Comparison of ENCODE assay signal across 17 cellular contexts in the genomic region with DNA sequence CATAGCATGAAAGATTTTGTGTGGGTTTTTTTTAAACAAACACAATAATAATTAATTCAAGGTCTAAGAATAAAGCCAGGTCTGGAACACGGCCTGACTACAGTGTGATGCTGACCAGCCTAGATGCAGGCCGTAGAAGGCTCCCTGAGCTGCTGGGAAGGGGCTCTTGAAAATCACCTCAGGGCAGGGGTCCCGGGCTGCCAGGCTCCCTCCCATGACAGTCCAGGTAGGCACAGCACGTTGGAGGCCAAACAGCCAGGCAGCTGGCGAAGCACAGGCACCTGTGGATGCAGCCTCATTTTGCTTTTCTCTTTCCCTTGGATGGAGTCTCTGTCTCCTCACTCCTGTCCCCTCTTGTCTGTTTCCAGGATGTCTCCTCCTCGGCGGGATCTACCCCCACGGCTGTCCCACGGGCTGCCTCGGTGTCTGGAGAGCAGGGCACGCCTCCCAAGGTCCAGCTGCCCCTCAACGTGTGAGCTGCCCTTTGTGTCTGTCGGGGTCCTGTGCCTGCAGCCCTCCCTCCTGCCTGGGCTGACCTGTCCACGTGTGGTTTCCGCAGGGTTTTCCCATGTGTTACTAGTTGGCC.
DNase-seq lines count a peak whose midpoint lies in the region; ATAC-seq and TF ChIP-seq lines count a peak whose summit lies in the region.
"Had no signal": no experiment of that assay in that cellular context is flagged by ENCODE, and none has a peak within 500 bp of the region (broad histone marks: within the 10 kb centered on the region; RNA-seq: fewer than 3 reads in every experiment).

No MANE protein-coding gene starts in this region.

- H2BK15ac ChIP-seq in mesenchymal stem cell (ENCODE audit: low read depth, poor library complexity, severe bottlenecking), result no peak overlapping the region

- no peak overlapping the region for H3K23ac ChIP-seq in mesenchymal stem cell (ENCODE audit: low read length in 2 of 2)

- intact Hi-C loops in ascending aorta (cut with DNase I), result no loop called here
- intact Hi-C loops in psoas muscle (cut with DNase I), result no loop called here

- H2BK5ac ChIP-seq in mesenchymal stem cell (ENCODE audit: low read depth, low read length, poor library complexity, severe bottlenecking), result no peak overlapping the region

- no peak overlapping the region for H3K4me3 ChIP-seq in BLaER1
- H3K4me3 ChIP-seq in ascending aorta, result no peak overlapping the region
- no peak overlapping the region for H3K4me3 ChIP-seq in mesenchymal stem cell (ENCODE audit: insufficient read depth in 1 of 2, low read depth in 1 of 2, low read length in 2 of 2)
- no peak overlapping the region for H3K4me3 ChIP-seq in psoas muscle
- H3K4me3 ChIP-seq: A549 had no signal

- H3K18ac ChIP-seq in mesenchymal stem cell (ENCODE audit: low read depth in 1 of 2, low read length in 2 of 2), result peak overlapping the region; percentile 10 to 87

- H3K9me3 ChIP-seq in BLaER1 (no peaks in the 10 kb centered on the region), ascending aorta (no peaks in the 10 kb centered on the region), mesenchymal stem cell (ENCODE audit: control insufficient read depth, low read length) (no peaks in the 10 kb centered on the region), psoas muscle (no peaks in the 10 kb centered on the region)
- H3K9me3 ChIP-seq: A549 had no signal

- H3K9ac ChIP-seq in BLaER1 (no peak overlapping the region), mesenchymal stem cell (ENCODE audit: low read length) (no peak overlapping the region)

- H3K4me1 ChIP-seq in BLaER1 (peaks cover 69% of the 10 kb centered on the region), ascending aorta (peaks cover 0 to 16% of the 10 kb centered on the region in 2 donors), mesenchymal stem cell (ENCODE audit: control insufficient read depth, insufficient read depth, low read depth, low read length) (peaks cover 14% of the 10 kb centered on the region), psoas muscle (peaks cover 24% of the 10 kb centered on the region)
- H3K4me1 ChIP-seq: A549 had no signal

- no peak for TF ChIP-seq CTCF in ascending aorta (IDR thresholded peaks at IDR 0.05)
- TF ChIP-seq CTCF in psoas muscle (IDR thresholded peaks at IDR 0.05), result no peak

- 86% methylated on average over 15 of the region's 15 CpGs for WGBS in mesenchymal stem cell
- WGBS in psoas muscle, 3 donors, result 89 to 96% (median 90%) methylated on average over 15 of the region's 15 CpGs

- H3K79me1 ChIP-seq in mesenchymal stem cell (replicated peaks; ENCODE audit: low read length, poor library complexity, severe bottlenecking), result no peaks in the 10 kb centered on the region

- H3K36me3 ChIP-seq in BLaER1 (peaks cover 29% of the 10 kb centered on the region), ascending aorta (peaks cover 14 to 23% of the 10 kb centered on the region in 2 donors), mesenchymal stem cell (ENCODE audit: control insufficient read depth in 1 of 2, insufficient read depth in 2 of 2, low read depth in 1 of 2, low read length in 2 of 2) (peaks cover 13 to 33% of the 10 kb centered on the region in 2 experiments), psoas muscle (ENCODE audit: insufficient read depth in 1 of 2, low read depth in 1 of 2) (no peaks in the 10 kb centered on the region)

- peak overlapping the region in 1 of 2 experiments; percentile 76 for H3K14ac ChIP-seq in mesenchymal stem cell (ENCODE audit: low read length in 2 of 2)

- H3K27me3 ChIP-seq in BLaER1 (no peaks in the 10 kb centered on the region), ascending aorta (no peaks in the 10 kb centered on the region), mesenchymal stem cell (ENCODE audit: control insufficient read depth in 1 of 2, insufficient read depth in 1 of 2, low read length in 2 of 2) (no peaks in the 10 kb centered on the region), psoas muscle (ENCODE audit: insufficient read depth in 3 of 3, low read length in 2 of 3) (no peaks in the 10 kb centered on the region)

- H2BK12ac ChIP-seq in mesenchymal stem cell (ENCODE audit: low read length in 2 of 2), result peak overlapping the region; percentile 91 to 98

- no peaks in the 10 kb centered on the region for H4K20me1 ChIP-seq in BLaER1

- H2BK120ac ChIP-seq in mesenchymal stem cell (ENCODE audit: low read depth, low read length), result no peak overlapping the region

- peak overlapping the region; percentile 90 for H4K91ac ChIP-seq in mesenchymal stem cell (ENCODE audit: low read length)

- H3K27ac ChIP-seq in BLaER1 (no peak overlapping the region), ascending aorta (peak overlapping the region; percentile 56 to 72), mesenchymal stem cell (ENCODE audit: low read length, poor library complexity, severe bottlenecking) (no peak overlapping the region), psoas muscle (peak overlapping the region; percentile 39)
- H3K27ac ChIP-seq: A549 had no signal

- H3K4ac ChIP-seq in mesenchymal stem cell (ENCODE audit: low read depth in 1 of 2, low read length in 2 of 2), result peak overlapping the region in 1 of 2 experiments; percentile 40

- H2AK5ac ChIP-seq in mesenchymal stem cell (ENCODE audit: low read length, severe bottlenecking), result no peak overlapping the region

- H3K4me2 ChIP-seq in BLaER1 (peak overlapping the region; percentile 12; the same call in 1 of the 2 replicates), mesenchymal stem cell (ENCODE audit: low read length, poor library complexity, severe bottlenecking) (no peak overlapping the region)
- H3K4me2 ChIP-seq: A549 had no signal

- ATAC-seq in psoas muscle (no peak), HG02798 (IDR thresholded peaks at IDR 0.05; ENCODE audit: poor library complexity, unreplicated experiment) (no peak)
- ATAC-seq: A549 had no signal

- DNase-seq in ascending aorta (ENCODE audit: low spot score in 2 of 2) (no peak), mesenchymal stem cell (no peak), psoas muscle (peak in 1 of 2 donors; percentile 42), SHP77 treated with DMSO at 0.1 percent for 48 hours (lab: John Stamatoyannopoulos, UW) (no peak)
- no peak for DNase-seq in activated CD8-positive, alpha-beta memory T cell treated with anti-CD3 and anti-CD28 coated beads for 24 hours
- DNase-seq: DMS53, GF-D8, MV-4-11, NCI-H1105 treated with DMSO at 0.1 percent for 48 hours, NCI-H2029 treated with DMSO at 0.1 percent for 48 hours, NCI-H2171, NCI-H345, NCI-H524, NCI-H774 had no signal

- H2AFZ ChIP-seq in mesenchymal stem cell (ENCODE audit: low read depth, low read length), result peak overlapping the region; percentile 24

- H4K8ac ChIP-seq in mesenchymal stem cell (ENCODE audit: low read length), result no peak overlapping the region

Comparison
In these comparisons a context has a peak if more than half of its experiments do, and no peak if none do; other contexts are left out.
1. H3K27ac ChIP-seq: peak in ascending aorta (2 of 2) and psoas muscle (single experiment); none in BLaER1 (single experiment) and mesenchymal stem cell (single experiment).